9 cellular contexts compared by ENCODE assay signal in the genomic region with DNA sequence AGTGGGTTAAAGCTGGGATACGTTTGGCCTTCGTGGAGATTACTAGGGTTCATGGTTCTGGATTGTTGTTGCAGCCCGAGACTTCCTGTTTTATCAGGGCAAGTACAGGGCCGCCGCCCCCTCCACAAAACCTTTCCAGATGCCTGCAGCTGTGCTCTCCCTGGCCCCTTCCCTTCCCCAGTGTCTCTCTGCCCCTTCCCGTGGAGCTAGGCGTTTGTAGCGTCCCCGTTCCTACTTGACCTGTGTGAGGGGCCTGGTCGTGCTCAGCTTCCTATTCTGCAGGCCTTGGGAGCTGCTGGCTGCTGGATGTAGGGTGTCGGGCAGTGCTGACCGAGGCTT. TPM values are rescaled to one million over a fixed set of nuclear protein-coding genes. Genes with fewer than 3 reads are reported as not detected.
A peak's percentile ranks its signal among the peaks of the same experiment; 100 is the strongest.
DNase-seq lines count a peak whose midpoint lies in the region; ATAC-seq lines count a peak whose summit lies in the region.
"Had no signal": no experiment of that assay in that cellular context is flagged by ENCODE, and none has a peak within 500 bp of the region (broad histone marks: within the 10 kb centered on the region; RNA-seq: fewer than 3 reads in every experiment).

No MANE protein-coding gene starts in this region.

- peak overlapping the region; percentile 92 to 98 for H3K27ac Mint-ChIP-seq in effector memory CD8-positive, alpha-beta T cell
- peak overlapping the region; percentile 71 to 91 for H3K27ac Mint-ChIP-seq in natural killer cell treated with Interleukin-12 subunit alpha and Interleukin-12 subunit beta and Interleukin-15 and Interleukin-18, amount 100 ng/mL, for 72 hours

- H3K36me3 ChIP-seq in BLaER1 treated with 17β-estradiol and CSF1 and Interleukin-3, amounts not matched to agents 10 nM and 100 nM, result peaks cover 43 to 47% (median 45%) of the 10 kb centered on the region in 11 experiments

- peak; percentile 53 for DNase-seq in NOMO-1 treated with dmso at 0.1 percent for 144 hours (lab: John Stamatoyannopoulos, UW; ENCODE audit: unreplicated experiment)
- no peak for DNase-seq in effector memory CD8-positive, alpha-beta T cell
- DNase-seq in natural killer cell treated with Interleukin-12 subunit alpha and Interleukin-12 subunit beta and Interleukin-15 and Interleukin-18, amount 100 ng/mL, for 72 hours (ENCODE audit: low spot score), result no peak
- DNase-seq in DMS 273 treated with DMSO at 0.1 percent for 48 hours (lab: John Stamatoyannopoulos, UW), result no peak
- no peak for DNase-seq in stimulated activated CD4-positive, alpha-beta T cell treated with anti-CD3 and anti-CD28 coated beads, Interleukin-2, amount 100 ng/mL, for 24 hours
- no peak for DNase-seq in activated CD4-positive, alpha-beta T cell treated with anti-CD3 and anti-CD28 coated beads for 4 hours

- H3K4me1 Mint-ChIP-seq in effector memory CD8-positive, alpha-beta T cell (ENCODE audit: low read depth in 2 of 2), result peaks cover 24 to 49% of the 10 kb centered on the region in 2 donors
- peaks cover 8 to 27% of the 10 kb centered on the region in 2 donors for H3K4me1 Mint-ChIP-seq in natural killer cell treated with Interleukin-12 subunit alpha and Interleukin-12 subunit beta and Interleukin-15 and Interleukin-18, amount 100 ng/mL, for 72 hours (ENCODE audit: low read depth in 2 of 2)

- peak; percentile 18 for ATAC-seq in GM21529 (IDR thresholded peaks at IDR 0.05; ENCODE audit: unreplicated experiment)
- ATAC-seq in effector memory CD8-positive, alpha-beta T cell (replicated peaks), result no peak
- peak in 1 of 2 donors; percentile 4 for ATAC-seq in natural killer cell treated with Interleukin-12 subunit alpha and Interleukin-12 subunit beta and Interleukin-15 and Interleukin-18, amount 100 ng/mL, for 72 hours

- H3K4me1 ChIP-seq in BLaER1 treated with 17β-estradiol and CSF1 and Interleukin-3, amounts not matched to agents 10 nM and 100 nM, result peaks cover 28 to 51% (median 44%) of the 10 kb centered on the region in 10 experiments

- peak overlapping the region; percentile 85 to 92 (median 89); a peak in 21 of 22 replicates for H3K27ac ChIP-seq in BLaER1 treated with 17β-estradiol and CSF1 and Interleukin-3, amounts not matched to agents 10 nM and 100 nM

- peak overlapping the region; percentile 89 to 96 (median 93) for H3K9ac ChIP-seq in BLaER1 treated with 17β-estradiol and CSF1 and Interleukin-3, amounts not matched to agents 10 nM and 100 nM

- no peaks in the 10 kb centered on the region for H3K27me3 Mint-ChIP-seq in effector memory CD8-positive, alpha-beta T cell
- no peaks in the 10 kb centered on the region for H3K27me3 Mint-ChIP-seq in natural killer cell treated with Interleukin-12 subunit alpha and Interleukin-12 subunit beta and Interleukin-15 and Interleukin-18, amount 100 ng/mL, for 72 hours

- H3K4me3 ChIP-seq in BLaER1 treated with 17β-estradiol and CSF1 and Interleukin-3, amounts not matched to agents 10 nM and 100 nM, result peak overlapping the region; percentile 89 to 98 (median 94)

- peaks cover 46 to 57% (median 55%) of the 10 kb centered on the region in 11 experiments for H4K20me1 ChIP-seq in BLaER1 treated with 17β-estradiol and CSF1 and Interleukin-3, amounts not matched to agents 10 nM and 100 nM

- H3K27me3 ChIP-seq in BLaER1 treated with 17β-estradiol and CSF1 and Interleukin-3, amounts not matched to agents 10 nM and 100 nM, result no peaks in the 10 kb centered on the region

- H3K9me3 ChIP-seq in BLaER1 treated with 17β-estradiol and CSF1 and Interleukin-3, amounts not matched to agents 10 nM and 100 nM (replicated peaks in 1 of 11), result no peaks in the 10 kb centered on the region

- no peaks in the 10 kb centered on the region for H3K9me3 Mint-ChIP-seq in effector memory CD8-positive, alpha-beta T cell
- no peaks in the 10 kb centered on the region for H3K9me3 Mint-ChIP-seq in natural killer cell treated with Interleukin-12 subunit alpha and Interleukin-12 subunit beta and Interleukin-15 and Interleukin-18, amount 100 ng/mL, for 72 hours

- peak overlapping the region; percentile 83 to 99 (median 96) for H3K4me2 ChIP-seq in BLaER1 treated with 17β-estradiol and CSF1 and Interleukin-3, amounts not matched to agents 10 nM and 100 nM

- H3K4me3 Mint-ChIP-seq in effector memory CD8-positive, alpha-beta T cell, result peak overlapping the region; percentile 88 to 98
- H3K4me3 Mint-ChIP-seq in natural killer cell treated with Interleukin-12 subunit alpha and Interleukin-12 subunit beta and Interleukin-15 and Interleukin-18, amount 100 ng/mL, for 72 hours, result peak overlapping the region; percentile 96

- H3K36me3 Mint-ChIP-seq in effector memory CD8-positive, alpha-beta T cell (ENCODE audit: insufficient read depth), result peaks cover 57% of the 10 kb centered on the region
- peaks cover 6% of the 10 kb centered on the region for H3K36me3 Mint-ChIP-seq in natural killer cell treated with Interleukin-12 subunit alpha and Interleukin-12 subunit beta and Interleukin-15 and Interleukin-18, amount 100 ng/mL, for 72 hours

RNA-seq across cellular contexts. Expression of a gene that starts 1.4 kb away (rescaled TPM):
- total RNA-seq in natural killer cell treated with Interleukin-12 subunit alpha and Interleukin-12 subunit beta and Interleukin-15 and Interleukin-18, amount 100 ng/mL, for 72 hours, result 10 to 100 TPM; 74.3 to 98.4 TPM

RNA-seq across cellular contexts. Expression of a gene that starts 22.0 kb away (rescaled TPM):
- total RNA-seq in natural killer cell treated with Interleukin-12 subunit alpha and Interleukin-12 subunit beta and Interleukin-15 and Interleukin-18, amount 100 ng/mL, for 72 hours, result 1 to 10 TPM; 1.7 to 1.8 TPM
- total RNA-seq: renal cortical epithelial cell had no signal

RNA-seq across cellular contexts. Expression of a gene that starts 55.8 kb away (rescaled TPM):
- 10 to 100 TPM; 19.5 to 59.1 TPM for total RNA-seq in natural killer cell treated with Interleukin-12 subunit alpha and Interleukin-12 subunit beta and Interleukin-15 and Interleukin-18, amount 100 ng/mL, for 72 hours
